Comparison of ENCODE assay signal across 19 cellular contexts in the genomic region with DNA sequence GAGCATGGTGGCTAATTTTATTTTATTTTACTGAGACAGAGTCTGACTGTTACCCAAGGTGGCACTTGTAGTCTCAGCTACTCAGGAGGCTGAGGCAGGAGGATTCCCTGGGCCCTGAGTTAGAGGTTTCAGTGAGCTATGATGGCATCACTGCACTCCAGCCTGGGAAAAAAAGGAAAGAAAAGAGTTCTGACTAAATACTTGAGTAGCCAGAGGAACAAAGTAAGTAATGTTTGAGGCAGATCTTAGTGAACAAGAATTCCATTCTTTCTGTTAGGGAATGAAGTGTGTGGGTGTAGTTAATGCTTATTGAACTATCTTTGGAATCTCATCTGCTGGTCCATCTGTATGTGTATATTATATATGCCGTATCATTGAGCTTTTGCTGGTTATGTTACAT. TPM values are rescaled to one million over a fixed set of nuclear protein-coding genes. Genes with fewer than 3 reads are reported as not detected.
DNase-seq lines count a peak whose midpoint lies in the region; ATAC-seq and TF ChIP-seq lines count a peak whose summit lies in the region.
"Had no signal": no experiment of that assay in that cellular context is flagged by ENCODE, and none has a peak within 500 bp of the region (broad histone marks: within the 10 kb centered on the region; RNA-seq: fewer than 3 reads in every experiment).

No MANE protein-coding gene starts in this region.

- ATAC-seq in GM21381 (IDR thresholded peaks at IDR 0.05; ENCODE audit: unreplicated experiment): no peak
- ATAC-seq: Panc1 had no signal

- DNase-seq in AG04450 (ENCODE audit: low read depth, low spot score) (peak; percentile 59), RPMI7951 (ENCODE audit: low read depth) (peak; percentile 36), choroid plexus epithelial cell (ENCODE audit: low read depth) (peak; percentile 61), iris pigment epithelial cell (ENCODE audit: low read depth) (peak; percentile 68), C1 segment of cervical spinal cord (lab: John Stamatoyannopoulos, UW) (no peak), Ammon's horn (ENCODE audit: low spot score) (no peak), lower leg skin (ENCODE audit: low spot score in 2 of 2) (no peak)
- DNase-seq: 8988T, Caco-2, DMS53, KBM-7, NCI-H1105, NCI-H187, NCI-H2171, NCI-H446 treated with DMSO at 0.1 percent for 48 hours, NCI-H774, SHP77 had no signal

- CTCF ChIA-PET in AG04450 (lab: Charles Lee): interaction anchor here (1.1 kb wide), 1 partner anchor 500 kb away, joined by 3 read pairs; the partner anchor contains the start of gene GLMN

- H3K27ac ChIP-seq in AG04450 (ENCODE audit: low read depth, low read length): peak overlapping the region; percentile 85

- TF ChIP-seq POLR2A in lower leg skin (IDR thresholded peaks at IDR 0.05): no peak

- peaks cover 4% of the 10 kb centered on the region; the same call in 1 of the 2 replicates for H3K9me3 ChIP-seq in AG04450 (ENCODE audit: control insufficient read depth, insufficient read depth, low read length)
- H3K9me3 ChIP-seq: Caco-2 had no signal

- H3K27me3 ChIP-seq in AG04450 (ENCODE audit: control insufficient read depth, insufficient read depth, low read length): no peaks in the 10 kb centered on the region

- H3K4me3 ChIP-seq in AG04450 (ENCODE audit: low read depth, low read length) (no peak overlapping the region), choroid plexus epithelial cell (ENCODE audit: low read depth, low read length) (no peak overlapping the region), lower leg skin (ENCODE audit: low read depth, poor library complexity, severe bottlenecking) (no peak overlapping the region)

- 57 to 67% methylated on average over 1 of the region's 1 CpG for WGBS in lower leg skin, 2 donors

- POLR2A ChIA-PET in AG04450 (lab: Yijun Ruan, JAX): interaction anchor here (1.0 to 2.5 kb wide), 3 partner anchors 9 to 34 kb away, joined by 3 to 9 read pairs (median 8); partner anchors contain the start of genes EVI5 and RPL5

- intact Hi-C loops in lower leg skin (cut with DNase I; ENCODE audit: low total_unique reads): no loop called here

- TF ChIP-seq CTCF in AG04450 (IDR thresholded peaks at IDR 0.05; ENCODE audit: low read depth, low read length) (no peak), choroid plexus epithelial cell (conservative IDR thresholded peaks at IDR 0.05; ENCODE audit: low read depth, low read length) (no peak), lower leg skin (IDR thresholded peaks at IDR 0.05) (no peak)

RNA-seq across cellular contexts. Expression of gene EVI5, which starts 13.1 kb away (rescaled TPM):
- polyA plus RNA-seq in AG04450 (2011; rRNA removed): 19.9 and 28.5 TPM in 2 replicates
- 25.2 and 36.1 TPM in 2 replicates for polyA minus RNA-seq in AG04450 (2011; rRNA and poly(A)+ RNA removed)
- 11.8 and 12.6 TPM in 2 replicates for total RNA-seq in RPMI7951 (2014; rRNA removed; shearing (Covaris generic))
- 10 to 100 TPM; 14.2 to 26.3 (median 21.4) TPM for total RNA-seq in lower leg skin

RNA-seq across cellular contexts. Expression of gene RPL5, which starts 33.9 kb away (rescaled TPM):
- polyA plus RNA-seq in AG04450 (2011; rRNA removed): 2,179 and 2,752 TPM in 2 replicates
- polyA minus RNA-seq in AG04450 (2011; rRNA and poly(A)+ RNA removed): 863 and 868 TPM in 2 replicates
- total RNA-seq in RPMI7951 (2014; rRNA removed; shearing (Covaris generic)): 1,182 and 1,311 TPM in 2 replicates
- 1,000 to 10,000 TPM; 1,244 to 1,829 (median 1,582) TPM for total RNA-seq in lower leg skin

Comparison
In these comparisons a context has a peak if more than half of its experiments do, and no peak if none do; other contexts are left out.
1. DNase-seq: peak in AG04450 (single experiment), RPMI7951 (single experiment), choroid plexus epithelial cell (single experiment) and iris pigment epithelial cell (single experiment); none in C1 segment of cervical spinal cord (0 of 14), Ammon's horn (single experiment) and lower leg skin (0 of 2).